20 cellular contexts compared by ENCODE assay signal in genomic region chr9:31034311-31034710, GRCh38.
DNase-seq lines count a peak whose midpoint lies in the region; ATAC-seq and TF ChIP-seq lines count a peak whose summit lies in the region.
"Had no signal": no experiment of that assay in that cellular context is flagged by ENCODE, and none has a peak within 500 bp of the region (broad histone marks: within the 10 kb centered on the region; RNA-seq: fewer than 3 reads in every experiment).

No MANE protein-coding gene starts in this region.

- no peaks in the 10 kb centered on the region for H3K9me3 ChIP-seq in SK-N-SH
- H3K9me3 ChIP-seq in iPS-18a (ENCODE audit: control insufficient read depth, low read depth, low read length), result no peaks in the 10 kb centered on the region
- H3K9me3 ChIP-seq: esophagus muscularis mucosa, upper lobe of right lung had no signal

- TF ChIP-seq RAD21 in SK-N-SH (IDR thresholded peaks at IDR 0.05; ENCODE audit: low read length), result peak; percentile 45; the same call in 1 of the 2 replicates

- H3K27me3 Mint-ChIP-seq in Calu3 (ENCODE audit: unreplicated experiment), result no peaks in the 10 kb centered on the region
- H3K27me3 Mint-ChIP-seq: activated naive CD8-positive, alpha-beta T cell treated with anti-CD3 and anti-CD28 coated beads, Interleukin-2, amount 50 U/mL, for 24 hours had no signal

- POLR2A ChIA-PET in SK-N-SH (lab: Yijun Ruan, JAX), result no interaction called here

- peak overlapping the region; percentile 19 to 96; a peak in 3 of 4 replicates for H3K27ac ChIP-seq in SK-N-SH (ENCODE audit: low read depth in 2 of 2, low read length in 1 of 2)
- H3K27ac ChIP-seq in iPS-18a (ENCODE audit: low read length), result no peak overlapping the region
- H3K27ac ChIP-seq: esophagus muscularis mucosa, upper lobe of right lung had no signal

- H4K20me1 ChIP-seq in SK-N-SH (ENCODE audit: insufficient read depth), result no peaks in the 10 kb centered on the region

- H3K4me3 Mint-ChIP-seq in Calu3 (ENCODE audit: low read depth, unreplicated experiment), result no peak overlapping the region
- H3K4me3 Mint-ChIP-seq: activated naive CD8-positive, alpha-beta T cell treated with anti-CD3 and anti-CD28 coated beads, Interleukin-2, amount 50 U/mL, for 24 hours; activated T-helper 1 cell treated with anti-CD3 and anti-CD28 coated beads, Interleukin-12 subunit alpha, Interleukin-12 subunit beta, Interleukin-2, Interleukin-4 antibody, amounts not matched to agents 30 ng/mL and 10 ng/mL and 1 ng/mL, durations not matched to agents 14 hours and 24 hours and 36 hours; CD8-positive, alpha-beta T cell had no signal

- H3K4me1 ChIP-seq in SK-N-SH (ENCODE audit: control insufficient read depth in 1 of 2, insufficient read depth in 2 of 2, low read depth in 1 of 2, low read length in 1 of 2) (peaks cover 14 to 23% of the 10 kb centered on the region in 2 experiments; a peak in 3 of 4 replicates), iPS-18a (ENCODE audit: control insufficient read depth, low read depth, low read length) (peaks cover 44% of the 10 kb centered on the region)
- H3K4me1 ChIP-seq: upper lobe of right lung had no signal

- ATAC-seq in HG03432 (IDR thresholded peaks at IDR 0.05; ENCODE audit: unreplicated experiment) (no peak), HG03520 (IDR thresholded peaks at IDR 0.05; ENCODE audit: unreplicated experiment) (no peak), GM18870 (IDR thresholded peaks at IDR 0.05; ENCODE audit: unreplicated experiment) (no peak)
- ATAC-seq: activated naive CD8-positive, alpha-beta T cell treated with anti-CD3 and anti-CD28 coated beads, Interleukin-2, amount 50 U/mL, for 24 hours; CD8-positive, alpha-beta T cell; sciatic nerve; stimulated activated naive CD8-positive, alpha-beta T cell treated with anti-CD3 and anti-CD28 coated beads, Interleukin-15, Interleukin-2, amounts not matched to agents 100 U/mL and 50 U/mL, for 24 hours; upper lobe of right lung had no signal

- H3K79me2 ChIP-seq in SK-N-SH (ENCODE audit: insufficient read depth), result no peaks in the 10 kb centered on the region

- peaks cover 4% of the 10 kb centered on the region for H3K36me3 Mint-ChIP-seq in Calu3 (ENCODE audit: insufficient read depth, unreplicated experiment)
- H3K36me3 Mint-ChIP-seq: CD8-positive, alpha-beta T cell had no signal

- H2AFZ ChIP-seq in SK-N-SH (ENCODE audit: low read depth), result peak overlapping the region; percentile 72

- BruUV-seq in Calu3 (replicated peaks; lab: Mats Ljungman, UMichigan), result no TSS peak

- H3K4me3 ChIP-seq in SK-N-SH (ENCODE audit: low read depth in 2 of 2, low read length in 1 of 2) (no peak overlapping the region), iPS-18a (ENCODE audit: low read length) (peak overlapping the region; percentile 11)
- H3K4me3 ChIP-seq: esophagus muscularis mucosa, upper lobe of right lung had no signal

- peaks cover 13% of the 10 kb centered on the region for H3K4me1 Mint-ChIP-seq in Calu3 (ENCODE audit: low read depth, unreplicated experiment)
- H3K4me1 Mint-ChIP-seq: activated naive CD8-positive, alpha-beta T cell treated with anti-CD3 and anti-CD28 coated beads, Interleukin-2, amount 50 U/mL, for 24 hours had no signal

- intact Hi-C loops in Calu3 (cut with micrococcal nuclease; ENCODE audit: unreplicated experiment), result loop anchor here (5.0 kb wide), 1 partner anchor 37 kb away; no protein-coding TSS in a partner anchor

- no peaks in the 10 kb centered on the region for H3K36me3 ChIP-seq in SK-N-SH (replicated peaks in 1 of 2; ENCODE audit: control insufficient read depth in 1 of 2, insufficient read depth in 2 of 2, low read length in 1 of 2)
- no peaks in the 10 kb centered on the region for H3K36me3 ChIP-seq in iPS-18a (ENCODE audit: control insufficient read depth, low read depth, low read length)
- H3K36me3 ChIP-seq: esophagus muscularis mucosa, upper lobe of right lung had no signal

- no peak for DNase-seq in Calu3
- peak; percentile 90 for DNase-seq in NCI-H2029 treated with DMSO at 0.1 percent for 48 hours (lab: John Stamatoyannopoulos, UW)
- DNase-seq in SK-N-SH, result peak; percentile 58
- no peak for DNase-seq in activated CD4-positive, CD25-positive, alpha-beta regulatory T cell treated with anti-CD3 and anti-CD28 coated beads, Interleukin-2, amount 50 U/mL, for 72 hours
- DNase-seq: activated naive CD8-positive, alpha-beta T cell treated with anti-CD3 and anti-CD28 coated beads, Interleukin-2, amount 50 U/mL, for 24 hours; CD8-positive, alpha-beta T cell; effector CD4-positive, alpha-beta T cell; EL; HCEC 1CT; NCI-H446 treated with DMSO at 0.1 percent for 48 hours; stimulated activated naive CD8-positive, alpha-beta T cell treated with anti-CD3 and anti-CD28 coated beads, Interleukin-15, Interleukin-2, amounts not matched to agents 100 U/mL and 50 U/mL, for 24 hours; T-helper 2 cell; upper lobe of right lung had no signal

- TF ChIP-seq CTCF in Calu3 (IDR thresholded peaks at IDR 0.05; ENCODE audit: unreplicated experiment) (no peak), SK-N-SH (IDR thresholded peaks at IDR 0.05) (no peak)

- CTCF ChIA-PET in Calu3 (lab: Charles Lee) (no interaction called here), SK-N-SH (lab: Yijun Ruan, JAX) (interaction anchor here (0.8 kb wide), 1 partner anchor 107 kb away, joined by 3 read pairs; no protein-coding TSS in a partner anchor)

- H3K9me3 Mint-ChIP-seq in Calu3 (ENCODE audit: low read depth, unreplicated experiment), result no peaks in the 10 kb centered on the region
- H3K9me3 Mint-ChIP-seq: activated naive CD8-positive, alpha-beta T cell treated with anti-CD3 and anti-CD28 coated beads, Interleukin-2, amount 50 U/mL, for 24 hours; activated T-helper 1 cell treated with anti-CD3 and anti-CD28 coated beads, Interleukin-12 subunit alpha, Interleukin-12 subunit beta, Interleukin-2, Interleukin-4 antibody, amounts not matched to agents 30 ng/mL and 10 ng/mL and 1 ng/mL, durations not matched to agents 14 hours and 24 hours and 36 hours; CD8-positive, alpha-beta T cell had no signal

- peak in 1 of 2 experiments; percentile 68; a peak in 2 of 4 replicates for TF ChIP-seq EP300 in SK-N-SH (IDR thresholded peaks at IDR 0.05; ENCODE audit: borderline replicate concordance in 1 of 2, low read depth in 1 of 2, low read length in 1 of 2)

- H3K4me2 ChIP-seq in SK-N-SH, result peak overlapping the region; percentile 44

- H3K9me2 ChIP-seq in SK-N-SH, result no peaks in the 10 kb centered on the region

- H3K27ac Mint-ChIP-seq in Calu3 (ENCODE audit: unreplicated experiment), result peak overlapping the region; percentile 79
- H3K27ac Mint-ChIP-seq: activated naive CD8-positive, alpha-beta T cell treated with anti-CD3 and anti-CD28 coated beads, Interleukin-2, amount 50 U/mL, for 24 hours; activated T-helper 1 cell treated with anti-CD3 and anti-CD28 coated beads, Interleukin-12 subunit alpha, Interleukin-12 subunit beta, Interleukin-2, Interleukin-4 antibody, amounts not matched to agents 30 ng/mL and 10 ng/mL and 1 ng/mL, durations not matched to agents 14 hours and 24 hours and 36 hours; CD8-positive, alpha-beta T cell had no signal

- H3F3A ChIP-seq in SK-N-SH (replicated peaks; ENCODE audit: insufficient read depth), result peaks cover 15% of the 10 kb centered on the region

- H3K9ac ChIP-seq in SK-N-SH (no peak overlapping the region), iPS-18a (ENCODE audit: low read length) (peak overlapping the region; percentile 15)

- H3K27me3 ChIP-seq in SK-N-SH (ENCODE audit: insufficient read depth) (no peaks in the 10 kb centered on the region), iPS-18a (ENCODE audit: control insufficient read depth, insufficient read depth, low read length) (no peaks in the 10 kb centered on the region)
- H3K27me3 ChIP-seq: esophagus muscularis mucosa, upper lobe of right lung had no signal

- 31% methylated on average over 4 of the region's 4 CpGs for WGBS in SK-N-SH (ENCODE audit: low lambda C conversion rate)

TF ChIP-seq in SK-N-SH, 30 proteins besides CTCF, POLR2A, EP300 and RAD21 (continues in another document):
- TF ChIP-seq MXI1 (IDR thresholded peaks at IDR 0.05; ENCODE audit: low read depth, low read length) (peak; percentile 91), EZH2phosphoT487 (IDR thresholded peaks at IDR 0.05; ENCODE audit: borderline replicate concordance, low read depth) (no peak), GABPA (IDR thresholded peaks at IDR 0.05; ENCODE audit: low read depth) (no peak), USF1 (IDR thresholded peaks at IDR 0.05; ENCODE audit: borderline replicate concordance, low read depth) (peak; percentile 67), NFIC (IDR thresholded peaks at IDR 0.05; ENCODE audit: borderline replicate concordance) (no peak), TAF1 (IDR thresholded peaks at IDR 0.05; ENCODE audit: borderline replicate concordance, low read depth, low read length) (no peak), CHD2 (IDR thresholded peaks at IDR 0.05; ENCODE audit: low read length, partially characterized antibody) (peak; percentile 36), MAX (IDR thresholded peaks at IDR 0.05; ENCODE audit: low read depth) (peak; percentile 63; the same call in 1 of the 2 replicates), FOXJ3 (CRISPR knock-in tag; IDR thresholded peaks at IDR 0.05) (0 out of 2 replicates have a peak, but pooled peaks have one; percentile 45), GATA2 (CRISPR knock-in tag; IDR thresholded peaks at IDR 0.05) (peak; percentile 90), ELF1 (IDR thresholded peaks at IDR 0.05) (no peak)
- TF ChIP-seq, protein P1, sequence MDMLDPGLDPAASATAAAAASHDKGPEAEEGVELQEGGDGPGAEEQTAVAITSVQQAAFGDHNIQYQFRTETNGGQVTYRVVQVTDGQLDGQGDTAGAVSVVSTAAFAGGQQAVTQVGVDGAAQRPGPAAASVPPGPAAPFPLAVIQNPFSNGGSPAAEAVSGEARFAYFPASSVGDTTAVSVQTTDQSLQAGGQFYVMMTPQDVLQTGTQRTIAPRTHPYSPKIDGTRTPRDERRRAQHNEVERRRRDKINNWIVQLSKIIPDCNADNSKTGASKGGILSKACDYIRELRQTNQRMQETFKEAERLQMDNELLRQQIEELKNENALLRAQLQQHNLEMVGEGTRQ (IDR thresholded peaks at IDR 0.05; ENCODE audit: borderline replicate concordance, low read depth, low read length), result no peak

Comparison
In these comparisons a context has a peak if more than half of its experiments do, and no peak if none do; other contexts are left out.
1. DNase-seq: peak in NCI-H2029 treated with DMSO at 0.1 percent for 48 hours (single experiment) and SK-N-SH (single experiment); none in Calu3 (single experiment) and activated CD4-positive, CD25-positive, alpha-beta regulatory T cell treated with anti-CD3 and anti-CD28 coated beads, Interleukin-2, amount 50 U/mL, for 72 hours (single experiment).